1 cellular context compared by ENCODE assay signal in genomic region chr3:183211390-183211789, GRCh38.
TF ChIP-seq lines count a peak whose summit lies in the region.

No MANE protein-coding gene starts in this region.

TF ChIP-seq in GM23338, 12 proteins besides CTCF, POLR2A, EP300 and RAD21:
- TF ChIP-seq REST (IDR thresholded peaks at IDR 0.05; ENCODE audit: unreplicated experiment) (no peak), EZH2phosphoT487 (IDR thresholded peaks at IDR 0.05; ENCODE audit: unreplicated experiment) (no peak), ZNF331 (CRISPR knock-in tag; IDR thresholded peaks at IDR 0.05; ENCODE audit: low read depth) (no peak), STAT1 (IDR thresholded peaks at IDR 0.05; ENCODE audit: unreplicated experiment) (no peak), EZH2 (IDR thresholded peaks at IDR 0.05; ENCODE audit: low read depth, unreplicated experiment) (no peak), ZNF114 (CRISPR knock-in tag; IDR thresholded peaks at IDR 0.05) (no peak), CREB1 (CRISPR knock-in tag; IDR thresholded peaks at IDR 0.05; ENCODE audit: low read depth) (no peak), ETS1 (IDR thresholded peaks at IDR 0.05) (no peak), NANOG (IDR thresholded peaks at IDR 0.05; ENCODE audit: borderline replicate concordance) (no peak), JUNB (IDR thresholded peaks at IDR 0.05; ENCODE audit: unreplicated experiment) (no peak), ZNF462 (CRISPR knock-in tag; IDR thresholded peaks at IDR 0.05) (no peak), POLR2AphosphoS5 (IDR thresholded peaks at IDR 0.05; ENCODE audit: low read depth) (no peak)
